ENCODE assay signal across 13 cellular contexts in the genomic region with DNA sequence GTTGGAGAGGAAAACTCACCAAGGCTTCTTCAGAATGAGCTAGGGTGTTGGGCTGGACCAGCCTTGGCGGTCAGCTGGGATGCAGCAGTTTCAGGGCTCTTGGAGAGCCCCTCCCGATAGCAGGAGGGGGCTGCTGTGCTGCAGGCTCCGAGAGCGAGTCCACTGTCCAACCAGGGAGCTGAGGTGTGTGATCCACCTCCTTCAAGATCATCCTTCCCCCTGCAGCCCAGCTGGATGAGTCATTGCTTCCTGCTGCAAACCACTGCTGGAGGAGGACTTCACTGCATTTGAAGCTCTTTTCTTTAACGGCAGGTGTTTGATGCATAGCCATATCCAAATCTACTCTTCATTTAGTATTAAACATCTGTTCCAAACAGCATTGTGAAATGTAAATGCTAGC. TPM values are rescaled to one million over a fixed set of nuclear protein-coding genes. Genes with fewer than 3 reads are reported as not detected.
DNase-seq lines count a peak whose midpoint lies in the region; ATAC-seq and TF ChIP-seq lines count a peak whose summit lies in the region.
"Had no signal": no experiment of that assay in that cellular context is flagged by ENCODE, and none has a peak within 500 bp of the region (broad histone marks: within the 10 kb centered on the region; RNA-seq: fewer than 3 reads in every experiment).

No MANE protein-coding gene starts in this region.

- CTCF ChIA-PET in activated CD4-positive, alpha-beta T cell treated with anti-CD3 and anti-CD28 coated beads for 36 hours (lab: Charles Lee) = interaction anchor here (0.8 kb wide), 1 partner anchor 92 kb away, joined by 3 read pairs; the partner anchor contains the start of gene C10orf143

- no peak overlapping the region for H2AK5ac ChIP-seq in mesenchymal stem cell (ENCODE audit: low read length, severe bottlenecking)

- ATAC-seq in activated CD4-positive, alpha-beta T cell treated with anti-CD3 and anti-CD28 coated beads for 36 hours = peak; percentile 83
- peak; percentile 42 for ATAC-seq in activated T-helper 17 cell treated with anti-CD3 and anti-CD28 coated beads, Interleukin-2, amount 50 U/mL, for 72 hours (replicated peaks)
- no peak for ATAC-seq in GM18909 (IDR thresholded peaks at IDR 0.05; ENCODE audit: poor library complexity, unreplicated experiment)
- no peak for ATAC-seq in omental fat pad (ENCODE audit: low FRiP score)
- ATAC-seq: A549, left colon had no signal

- intact Hi-C loops in activated CD4-positive, alpha-beta T cell treated with anti-CD3 and anti-CD28 coated beads for 36 hours (cut with DNase I, micrococcal nuclease) = no loop called here

- H3K27ac Mint-ChIP-seq in activated CD4-positive, alpha-beta T cell treated with anti-CD3 and anti-CD28 coated beads for 36 hours = no peak overlapping the region
- H3K27ac Mint-ChIP-seq in activated T-helper 17 cell treated with anti-CD3 and anti-CD28 coated beads, Interleukin-2, amount 50 U/mL, for 72 hours = no peak overlapping the region

- H3K36me3 ChIP-seq in mesenchymal stem cell (ENCODE audit: control insufficient read depth in 1 of 2, insufficient read depth in 2 of 2, low read depth in 1 of 2, low read length in 2 of 2) = no peaks in the 10 kb centered on the region
- H3K36me3 ChIP-seq: cardiac muscle cell had no signal

- no peaks in the 10 kb centered on the region for H3K4me1 ChIP-seq in mesenchymal stem cell (ENCODE audit: control insufficient read depth, insufficient read depth, low read depth, low read length)
- H3K4me1 ChIP-seq: A549 had no signal

- POLR2A ChIA-PET in activated CD4-positive, alpha-beta T cell treated with anti-CD3 and anti-CD28 coated beads for 36 hours (lab: Charles Lee) = interaction anchor here (0.6 kb wide), 1 partner anchor 382 kb away, joined by 3 read pairs; no protein-coding TSS in a partner anchor

- H2AFZ ChIP-seq in mesenchymal stem cell (ENCODE audit: low read depth, low read length) = no peak overlapping the region

- no peak overlapping the region for H3K4me2 ChIP-seq in mesenchymal stem cell (ENCODE audit: low read length, poor library complexity, severe bottlenecking)
- H3K4me2 ChIP-seq: A549 had no signal

- no peaks in the 10 kb centered on the region for H3K36me3 Mint-ChIP-seq in activated CD4-positive, alpha-beta T cell treated with anti-CD3 and anti-CD28 coated beads for 36 hours (ENCODE audit: low read depth)
- H3K36me3 Mint-ChIP-seq in activated T-helper 17 cell treated with anti-CD3 and anti-CD28 coated beads, Interleukin-2, amount 50 U/mL, for 72 hours (ENCODE audit: low read depth) = no peaks in the 10 kb centered on the region

- H2BK120ac ChIP-seq in mesenchymal stem cell (ENCODE audit: low read depth, low read length) = no peak overlapping the region

- no peaks in the 10 kb centered on the region for H3K4me1 Mint-ChIP-seq in activated CD4-positive, alpha-beta T cell treated with anti-CD3 and anti-CD28 coated beads for 36 hours
- no peaks in the 10 kb centered on the region for H3K4me1 Mint-ChIP-seq in activated T-helper 17 cell treated with anti-CD3 and anti-CD28 coated beads, Interleukin-2, amount 50 U/mL, for 72 hours

- H3K4me3 ChIP-seq in Jurkat, Clone E6-1 (ENCODE audit: low read length) = no peak overlapping the region
- no peak overlapping the region for H3K4me3 ChIP-seq in mesenchymal stem cell (ENCODE audit: insufficient read depth in 1 of 2, low read depth in 1 of 2, low read length in 2 of 2)
- H3K4me3 ChIP-seq: A549, cardiac muscle cell had no signal

- no peak overlapping the region for H3K14ac ChIP-seq in mesenchymal stem cell (ENCODE audit: low read length in 2 of 2)

- no peaks in the 10 kb centered on the region for H3K79me1 ChIP-seq in mesenchymal stem cell (replicated peaks; ENCODE audit: low read length, poor library complexity, severe bottlenecking)

- TF ChIP-seq CTCF in omental fat pad (IDR thresholded peaks at IDR 0.05) = no peak

- H3K4ac ChIP-seq in mesenchymal stem cell (ENCODE audit: low read depth in 1 of 2, low read length in 2 of 2) = no peak overlapping the region

- no peak overlapping the region for H3K27ac ChIP-seq in mesenchymal stem cell (ENCODE audit: low read length, poor library complexity, severe bottlenecking)
- H3K27ac ChIP-seq: A549, cardiac muscle cell had no signal

- no peaks in the 10 kb centered on the region for H3K27me3 Mint-ChIP-seq in activated CD4-positive, alpha-beta T cell treated with anti-CD3 and anti-CD28 coated beads for 36 hours
- no peaks in the 10 kb centered on the region for H3K27me3 Mint-ChIP-seq in activated T-helper 17 cell treated with anti-CD3 and anti-CD28 coated beads, Interleukin-2, amount 50 U/mL, for 72 hours

- DNase-seq in activated CD4-positive, alpha-beta T cell treated with anti-CD3 and anti-CD28 coated beads for 36 hours = peak; percentile 51
- no peak for DNase-seq in activated CD4-positive, alpha-beta T cell treated with anti-CD3 and anti-CD28 coated beads for 1 hour
- DNase-seq in Jurkat, Clone E6-1 (ENCODE audit: low read depth, low spot score) = peak; percentile 57
- DNase-seq in mesenchymal stem cell (peak; percentile 32), SHP77 (lab: John Stamatoyannopoulos, UW) (no peak), omental fat pad (ENCODE audit: low spot score) (no peak)
- DNase-seq: left colon; NCI-H1092 treated with DMSO at 0.1 percent for 48 hours; stimulated activated naive CD4-positive, alpha-beta T cell treated with Interleukin-2 at 50 U/mL for 16 hours had no signal

- H2BK12ac ChIP-seq in mesenchymal stem cell (ENCODE audit: low read length in 2 of 2) = no peak overlapping the region

- H2BK5ac ChIP-seq in mesenchymal stem cell (ENCODE audit: low read depth, low read length, poor library complexity, severe bottlenecking) = no peak overlapping the region

- H3K9ac ChIP-seq in mesenchymal stem cell (ENCODE audit: low read length) = no peak overlapping the region

- no peak overlapping the region for H3K4me3 Mint-ChIP-seq in activated CD4-positive, alpha-beta T cell treated with anti-CD3 and anti-CD28 coated beads for 36 hours
- H3K4me3 Mint-ChIP-seq in activated T-helper 17 cell treated with anti-CD3 and anti-CD28 coated beads, Interleukin-2, amount 50 U/mL, for 72 hours = no peak overlapping the region

- H3K9me3 Mint-ChIP-seq in activated CD4-positive, alpha-beta T cell treated with anti-CD3 and anti-CD28 coated beads for 36 hours (ENCODE audit: low read depth) = no peaks in the 10 kb centered on the region
- H3K9me3 Mint-ChIP-seq in activated T-helper 17 cell treated with anti-CD3 and anti-CD28 coated beads, Interleukin-2, amount 50 U/mL, for 72 hours = no peaks in the 10 kb centered on the region

- no peaks in the 10 kb centered on the region for H3K9me3 ChIP-seq in mesenchymal stem cell (ENCODE audit: control insufficient read depth, low read length)
- H3K9me3 ChIP-seq: A549 had no signal

- no peak overlapping the region for H4K8ac ChIP-seq in mesenchymal stem cell (ENCODE audit: low read length)

- 58% methylated on average over 5 of the region's 5 CpGs for WGBS in mesenchymal stem cell

- no peak overlapping the region for H3K18ac ChIP-seq in mesenchymal stem cell (ENCODE audit: low read depth in 1 of 2, low read length in 2 of 2)

- no peaks in the 10 kb centered on the region for H3K27me3 ChIP-seq in mesenchymal stem cell (ENCODE audit: control insufficient read depth in 1 of 2, insufficient read depth in 1 of 2, low read length in 2 of 2)
- H3K27me3 ChIP-seq: cardiac muscle cell had no signal

- H4K91ac ChIP-seq in mesenchymal stem cell (ENCODE audit: low read length) = no peak overlapping the region

- no peak overlapping the region for H3K23ac ChIP-seq in mesenchymal stem cell (ENCODE audit: low read length in 2 of 2)

- H2BK15ac ChIP-seq in mesenchymal stem cell (ENCODE audit: low read depth, poor library complexity, severe bottlenecking) = no peak overlapping the region

RNA-seq across cellular contexts. Expression of gene EBF3, which starts 54.2 kb away (rescaled TPM):
- not detected for total RNA-seq in activated CD4-positive, alpha-beta T cell treated with anti-CD3 and anti-CD28 coated beads for 36 hours
- polyA plus RNA-seq in Jurkat, Clone E6-1 (2012; ENCODE audit: insufficient read depth, insufficient read length) = 0.42 TPM
- not detected for total RNA-seq in activated T-helper 17 cell treated with anti-CD3 and anti-CD28 coated beads, Interleukin-2, amount 50 U/mL, for 72 hours
- polyA plus RNA-seq in mesenchymal stem cell (2013, experiment 1 of 2) = 1.5 TPM
- 1.2 TPM for polyA plus RNA-seq in mesenchymal stem cell (2013, experiment 2 of 2)
- total RNA-seq in omental fat pad = 10 to 100 TPM in 3 of 4 donors, 1 to 10 TPM in 1; 4.0 to 50.8 (median 18.8) TPM

Comparison
In these comparisons a context has a peak if more than half of its experiments do, and no peak if none do; other contexts are left out.
1. DNase-seq: peak in activated CD4-positive, alpha-beta T cell treated with anti-CD3 and anti-CD28 coated beads for 36 hours (single experiment), Jurkat, Clone E6-1 (single experiment) and mesenchymal stem cell (single experiment); none in activated CD4-positive, alpha-beta T cell treated with anti-CD3 and anti-CD28 coated beads for 1 hour (single experiment), SHP77 (0 of 2) and omental fat pad (single experiment).
2. ATAC-seq: peak in activated CD4-positive, alpha-beta T cell treated with anti-CD3 and anti-CD28 coated beads for 36 hours (single experiment) and activated T-helper 17 cell treated with anti-CD3 and anti-CD28 coated beads, Interleukin-2, amount 50 U/mL, for 72 hours (single experiment); none in GM18909 (single experiment) and omental fat pad (single experiment).
3. RNA of gene EBF3, which starts 54.2 kb away (total RNA-seq): 4.0 to 50.8 TPM in omental fat pad; not detected in activated T-helper 17 cell treated with anti-CD3 and anti-CD28 coated beads, Interleukin-2, amount 50 U/mL, for 72 hours and not detected in activated CD4-positive, alpha-beta T cell treated with anti-CD3 and anti-CD28 coated beads for 36 hours; every median in the first group is over 4 times any median in the second.